Comparison of ENCODE assay signal across 8 cellular contexts in genomic region chr16:79093554-79093967, GRCh38.
DNase-seq lines count a peak whose midpoint lies in the region; ATAC-seq, FAIRE-seq and TF ChIP-seq lines count a peak whose summit lies in the region.

No MANE protein-coding gene starts in this region.

- H3K27ac ChIP-seq in PC-3 (ENCODE audit: low read length): no peak overlapping the region

- H2AFZ ChIP-seq in PC-3 (ENCODE audit: low read length): no peak overlapping the region

- H3K36me3 ChIP-seq in PC-3 (ENCODE audit: low read depth, low read length): no peaks in the 10 kb centered on the region

- CTCF ChIA-PET in PC-3 (lab: Charles Lee): no interaction called here

- DNase-seq in GM12891 (ENCODE audit: insufficient read length, low spot score): peak; percentile 15
- peak; percentile 97 for DNase-seq in NOMO-1 treated with DMSO at 0.1 percent for 48 hours (lab: John Stamatoyannopoulos, UW; ENCODE audit: unreplicated experiment)
- peak; percentile 10 for DNase-seq in activated gamma-delta T cell treated with Interleukin-2 at 50 U/mL for 16 hours
- DNase-seq in pons (ENCODE audit: low spot score): peak; percentile 73
- DNase-seq in NCI-H2107 treated with DMSO at 0.1 percent for 48 hours (lab: John Stamatoyannopoulos, UW; ENCODE audit: unreplicated experiment): no peak
- DNase-seq in PC-3: no peak
- no peak for DNase-seq in cerebellum (ENCODE audit: low spot score)

- no peaks in the 10 kb centered on the region for H3K79me2 ChIP-seq in PC-3 (ENCODE audit: low read length)

- H3F3A ChIP-seq in PC-3 (ENCODE audit: low read length, unreplicated experiment): no peaks in the 10 kb centered on the region

- ATAC-seq in PC-3: no peak
- ATAC-seq in HG03460 (IDR thresholded peaks at IDR 0.05; ENCODE audit: unreplicated experiment): no peak

- H3K27me3 ChIP-seq in PC-3 (ENCODE audit: low read length): no peaks in the 10 kb centered on the region

- no peaks in the 10 kb centered on the region for H3K9me3 ChIP-seq in PC-3 (ENCODE audit: low read length)

- FAIRE-seq in GM12891 (lab: Jason Lieb, UNC): no peak

- intact Hi-C loops in PC-3 (cut with micrococcal nuclease): no loop called here

- H3K9me2 ChIP-seq in PC-3 (replicated peaks; ENCODE audit: low read length): no peaks in the 10 kb centered on the region

- no TSS peak for BruUV-seq in PC-3 (replicated peaks; lab: Mats Ljungman, UMichigan)

- no peaks in the 10 kb centered on the region for H3K4me1 ChIP-seq in PC-3 (ENCODE audit: insufficient read depth, low read length)

- no peak for TF ChIP-seq POLR2A in GM12891 (IDR thresholded peaks at IDR 0.05; ENCODE audit: low read depth, low read length)

- POLR2A ChIA-PET in PC-3 (lab: Charles Lee; ENCODE audit: unreplicated experiment): no interaction called here

- no peak for TF ChIP-seq CTCF in PC-3 (conservative IDR thresholded peaks at IDR 0.05; ENCODE audit: low read depth, low read length)

- no peak overlapping the region for H3K4me2 ChIP-seq in PC-3 (ENCODE audit: low read length)

- no peak overlapping the region for H3K9ac ChIP-seq in PC-3 (ENCODE audit: low read length)

- no peaks in the 10 kb centered on the region for H4K20me1 ChIP-seq in PC-3 (ENCODE audit: low read length)

- H3K4me3 ChIP-seq in PC-3 (ENCODE audit: low read length): no peak overlapping the region

TF ChIP-seq in GM12891, 5 proteins besides CTCF, POLR2A, EP300 and RAD21:
- no peak for TF ChIP-seq PAX5 (IDR thresholded peaks at IDR 0.05; ENCODE audit: insufficient read depth, low read length, severe bottlenecking)
- peak; percentile 70; the same call in 1 of the 2 replicates for TF ChIP-seq SPI1 (IDR thresholded peaks at IDR 0.05; ENCODE audit: low read depth, low read length)

Comparison
In these comparisons a context has a peak if more than half of its experiments do, and no peak if none do; other contexts are left out.
1. DNase-seq: peak in GM12891 (single experiment), NOMO-1 treated with DMSO at 0.1 percent for 48 hours (single experiment), activated gamma-delta T cell treated with Interleukin-2 at 50 U/mL for 16 hours (single experiment) and pons (single experiment); none in NCI-H2107 treated with DMSO at 0.1 percent for 48 hours (single experiment), PC-3 (single experiment) and cerebellum (single experiment).